Comparison of ENCODE assay signal across 15 cellular contexts in genomic region chr20:57079016-57080005, GRCh38.
"Had no signal": no experiment of that assay in that cellular context is flagged by ENCODE, and none has a peak within 500 bp of the region (broad histone marks: within the 10 kb centered on the region; RNA-seq: fewer than 3 reads in every experiment).

No MANE protein-coding gene starts in this region.

- H3K27ac ChIP-seq: epithelial cell of prostate, upper lobe of right lung had no signal

- H3K36me3 ChIP-seq: upper lobe of right lung had no signal

- H3K4me1 ChIP-seq: upper lobe of right lung had no signal

- DNase-seq: activated T-cell treated with anti-CD3 and anti-CD28 coated beads, Interleukin-2, amount 50 U/mL, for 1 hour; aorta; cortex of kidney; endodermal cell; foreskin fibroblast; left colon; mesendoderm; naive thymus-derived CD4-positive, alpha-beta T cell; stimulated activated CD4-positive, alpha-beta T cell treated with anti-CD3 and anti-CD28 coated beads, Interleukin-4, amount 100 ng/mL, for 1 hour; stimulated activated naive CD4-positive, alpha-beta T cell; T-cell; upper lobe of right lung had no signal

- H3K4me3 ChIP-seq: upper lobe of right lung had no signal

- ATAC-seq: activated naive CD4-positive, alpha-beta T cell treated with anti-CD3 and anti-CD28 coated beads, Interleukin-2, amount 50 U/mL, for 72 hours; activated T-helper 17 cell treated with anti-CD3 and anti-CD28 coated beads, Interleukin-2, amount 50 U/mL, for 72 hours; left colon; naive thymus-derived CD4-positive, alpha-beta T cell; T-cell; upper lobe of right lung had no signal
